Comparison of ENCODE assay signal across 7 cellular contexts in the genomic region with DNA sequence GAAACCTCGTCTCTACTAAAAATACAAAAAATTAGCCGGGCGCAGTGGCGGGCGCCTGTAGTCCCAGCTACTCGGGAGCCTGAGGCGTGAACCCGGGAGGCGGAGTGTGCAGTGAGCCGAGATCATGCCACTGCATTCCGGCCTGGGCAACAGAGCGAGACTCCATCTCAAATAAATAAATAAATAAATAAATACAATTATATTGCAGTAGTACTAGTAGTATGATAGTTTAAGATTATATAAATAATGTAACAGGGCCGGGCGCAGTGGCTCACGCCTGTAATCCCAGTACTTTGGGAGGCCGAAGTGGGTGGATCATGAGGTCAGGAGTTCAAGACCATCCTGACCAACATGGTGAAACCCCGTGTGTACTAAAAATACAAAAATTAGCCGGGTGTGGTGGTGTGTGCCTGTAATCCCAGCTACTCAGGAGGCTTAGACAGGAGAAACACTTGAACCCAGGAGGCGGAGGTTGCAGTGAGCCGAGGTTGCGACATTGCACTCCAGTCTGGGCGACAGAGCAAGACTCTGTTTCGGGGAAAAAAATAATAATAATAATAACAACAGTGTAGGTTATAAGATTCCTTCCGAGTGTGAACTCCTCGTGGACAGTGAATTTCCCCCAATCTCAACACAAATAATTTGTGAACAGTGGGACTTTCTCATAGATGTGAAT. TPM values are rescaled to one million over a fixed set of nuclear protein-coding genes. Genes with fewer than 3 reads are reported as not detected.
DNase-seq lines count a peak whose midpoint lies in the region; TF ChIP-seq lines count a peak whose summit lies in the region.
"Not testable (repeated sequence)": the region's sequence is repeated elsewhere in the genome, so short reads cannot be mapped to it uniquely, and the experiment has no call there.

No MANE protein-coding gene starts in this region.

- H3K27ac Mint-ChIP-seq in CD8-positive, alpha-beta memory T cell = not testable (repeated sequence)

- POLR2A ChIA-PET in CD8-positive, alpha-beta memory T cell (lab: Charles Lee) = interaction anchor here (0.5 kb wide), 1 partner anchor 43 kb away, joined by 10 read pairs; no protein-coding TSS in a partner anchor

- not testable (repeated sequence) for H3K9me3 ChIP-seq in CD8-positive, alpha-beta memory T cell (ENCODE audit: low read length); Karpas-422 (ENCODE audit: low read length); SK-N-MC (ENCODE audit: low read depth, low read length); mammary epithelial cell (replicated peaks; ENCODE audit: insufficient read depth, low read length); iPS-18a (ENCODE audit: control insufficient read depth, low read depth, low read length); neuron (ENCODE audit: low read length); subcutaneous abdominal adipose tissue (ENCODE audit: control insufficient read depth in 5 of 5, low read length in 5 of 5)

- not testable (repeated sequence) for H3K36me3 ChIP-seq in CD8-positive, alpha-beta memory T cell (ENCODE audit: insufficient read depth, low read length); Karpas-422 (ENCODE audit: insufficient read depth, low read length); SK-N-MC (ENCODE audit: insufficient read depth, low read length); mammary epithelial cell (ENCODE audit: insufficient read depth, low read length); iPS-18a (ENCODE audit: control insufficient read depth, low read depth, low read length); neuron (ENCODE audit: insufficient read depth, low read length); subcutaneous abdominal adipose tissue (ENCODE audit: control insufficient read depth in 5 of 5, insufficient read depth in 5 of 5, low read length in 5 of 5)

- not testable (repeated sequence) for DNase-seq in CD8-positive, alpha-beta memory T cell; Karpas-422; SK-N-MC (ENCODE audit: low read depth, low spot score); mammary epithelial cell

- WGBS in mammary epithelial cell (ENCODE audit: low coverage, missing lambda C conversion rate) = 94% methylated on average over 25 of the region's 25 CpGs

- H3K9me2 ChIP-seq in Karpas-422 (replicated peaks; ENCODE audit: insufficient read depth, low read length) = not testable (repeated sequence)

- CTCF ChIA-PET in CD8-positive, alpha-beta memory T cell (lab: Charles Lee) = interaction anchor here (1.2 kb wide), 1 partner anchor 24 kb away, joined by 3 read pairs; no protein-coding TSS in a partner anchor
- CTCF ChIA-PET in mammary epithelial cell (lab: Charles Lee; ENCODE audit: low non-redundant PET) = not testable (repeated sequence)

- H3K36me3 Mint-ChIP-seq in CD8-positive, alpha-beta memory T cell = not testable (repeated sequence)

- intact Hi-C loops in mammary epithelial cell (cut with micrococcal nuclease) = not testable (repeated sequence)

- H3K9me3 Mint-ChIP-seq in CD8-positive, alpha-beta memory T cell = not testable (repeated sequence)

- H4K20me1 ChIP-seq in Karpas-422 (ENCODE audit: insufficient read depth, low read depth, low read length); mammary epithelial cell (ENCODE audit: insufficient read depth, low read length): not testable (repeated sequence)

- peak overlapping the region; percentile 61; the same call in 1 of the 2 replicates for H2AFZ ChIP-seq in Karpas-422 (ENCODE audit: low read length)
- peak overlapping the region; percentile 98 for H2AFZ ChIP-seq in mammary epithelial cell (ENCODE audit: low read depth, low read length)
- H2AFZ ChIP-seq in neuron (ENCODE audit: low read depth, low read length) = peak overlapping the region; percentile 83

- H3K4me2 ChIP-seq in Karpas-422 (ENCODE audit: low read depth, low read length, poor library complexity, severe bottlenecking) = peak overlapping the region; percentile 87
- H3K4me2 ChIP-seq in mammary epithelial cell (ENCODE audit: insufficient read depth, low read depth, low read length) = peak overlapping the region; percentile 83

- BruUV-seq in mammary epithelial cell (replicated peaks; lab: Mats Ljungman, UMichigan) = not testable (repeated sequence)

- not testable (repeated sequence) for H3K27me3 ChIP-seq in CD8-positive, alpha-beta memory T cell (ENCODE audit: insufficient read depth, low read length, poor library complexity, severe bottlenecking); Karpas-422 (ENCODE audit: low read length); mammary epithelial cell (ENCODE audit: insufficient read depth, low read length); iPS-18a (ENCODE audit: control insufficient read depth, insufficient read depth, low read length); neuron (ENCODE audit: insufficient read depth, low read length); subcutaneous abdominal adipose tissue (ENCODE audit: control insufficient read depth in 5 of 5, insufficient read depth in 4 of 5, low read length in 5 of 5)

- H3K4me3 ChIP-seq in CD8-positive, alpha-beta memory T cell (ENCODE audit: low read length) = peak overlapping the region; percentile 72
- H3K4me3 ChIP-seq in Karpas-422 (ENCODE audit: low read length) = peak overlapping the region; percentile 72; the same call in 1 of the 2 replicates
- H3K4me3 ChIP-seq in SK-N-MC = peak overlapping the region; percentile 93
- H3K4me3 ChIP-seq in mammary epithelial cell (replicated peaks in 1 of 3; ENCODE audit: insufficient read depth in 1 of 3, low read depth in 2 of 3, low read length in 3 of 3) = not testable (repeated sequence)
- peak overlapping the region; percentile 97 for H3K4me3 ChIP-seq in iPS-18a (ENCODE audit: low read length)
- H3K4me3 ChIP-seq in neuron (ENCODE audit: low read length) = peak overlapping the region; percentile 69
- H3K4me3 ChIP-seq in subcutaneous abdominal adipose tissue (ENCODE audit: low read depth in 1 of 5, low read length in 5 of 5) = peak overlapping the region in 1 of 5 donors; percentile 85

- peak overlapping the region; percentile 83; the same call in 1 of the 2 replicates for H3K9ac ChIP-seq in Karpas-422 (ENCODE audit: low read length)
- peak overlapping the region; percentile 90 for H3K9ac ChIP-seq in SK-N-MC (ENCODE audit: insufficient read length)
- peak overlapping the region; percentile 76 for H3K9ac ChIP-seq in mammary epithelial cell (ENCODE audit: insufficient read depth, low read length)
- H3K9ac ChIP-seq in iPS-18a (ENCODE audit: low read length); subcutaneous abdominal adipose tissue (ENCODE audit: low read length in 5 of 5): not testable (repeated sequence)

- H3K4me3 Mint-ChIP-seq in CD8-positive, alpha-beta memory T cell = peak overlapping the region in 1 of 7 donors; percentile 17

- dilution Hi-C loops in mammary epithelial cell (cut with HindIII; ENCODE audit: low sequenced_read_pairs) = not testable (repeated sequence)

- H3K79me2 ChIP-seq in Karpas-422 (ENCODE audit: low read length) (peaks cover 20% of the 10 kb centered on the region), mammary epithelial cell (ENCODE audit: insufficient read depth, low read length) (peaks cover 21% of the 10 kb centered on the region)

- peaks cover 21 to 32% (median 23%) of the 10 kb centered on the region in 3 donors for H3K4me1 Mint-ChIP-seq in CD8-positive, alpha-beta memory T cell

- H3K27ac ChIP-seq in CD8-positive, alpha-beta memory T cell (ENCODE audit: low read depth, low read length) = peak overlapping the region; percentile 98
- not testable (repeated sequence) for H3K27ac ChIP-seq in Karpas-422 (ENCODE audit: low read length); SK-N-MC; mammary epithelial cell (ENCODE audit: insufficient read depth, low read depth, low read length); iPS-18a (ENCODE audit: low read length)
- H3K27ac ChIP-seq in subcutaneous abdominal adipose tissue (ENCODE audit: low read depth, low read length) = peak overlapping the region; percentile 98

- H3K4me1 ChIP-seq in CD8-positive, alpha-beta memory T cell (ENCODE audit: insufficient read depth, low read length) = peaks cover 29% of the 10 kb centered on the region
- peaks cover 29% of the 10 kb centered on the region for H3K4me1 ChIP-seq in Karpas-422 (ENCODE audit: low read length)
- peaks cover 29% of the 10 kb centered on the region for H3K4me1 ChIP-seq in mammary epithelial cell (ENCODE audit: insufficient read depth, low read length)
- H3K4me1 ChIP-seq in iPS-18a (ENCODE audit: control insufficient read depth, low read depth, low read length) = not testable (repeated sequence)
- peaks cover 23% of the 10 kb centered on the region for H3K4me1 ChIP-seq in neuron (ENCODE audit: insufficient read depth, low read length)
- H3K4me1 ChIP-seq in subcutaneous abdominal adipose tissue (ENCODE audit: control insufficient read depth in 5 of 5, insufficient read depth in 5 of 5, low read length in 5 of 5) = peaks cover 12 to 32% (median 28%) of the 10 kb centered on the region in 5 donors

- H3K27me3 Mint-ChIP-seq in CD8-positive, alpha-beta memory T cell = not testable (repeated sequence)

- in situ Hi-C loops in mammary epithelial cell (cut with MboI; ENCODE audit: low sequenced_read_pairs in 2 of 2) = not testable (repeated sequence)

- not testable (repeated sequence) for TF ChIP-seq CTCF in mammary epithelial cell (conservative IDR thresholded peaks at IDR 0.05 in 1 of 2, IDR thresholded peaks at IDR 0.05 in 1 of 2; ENCODE audit: extremely low read depth in 1 of 2, insufficient read depth in 1 of 2, low read depth in 1 of 2, low read length in 2 of 2)

RNA-seq across cellular contexts. Expression of a gene that starts 2.0 kb away (rescaled TPM):
- total RNA-seq in CD8-positive, alpha-beta memory T cell = 10 to 100 TPM; 53.9 to 60.4 TPM
- polyA plus RNA-seq in CD8-positive, alpha-beta memory T cell = 2.7 TPM
- total RNA-seq in Karpas-422 (2014; rRNA removed; shearing (Covaris generic); ENCODE audit: low replicate concordance) = 25.0 and 30.6 TPM in 2 replicates
- total RNA-seq in mammary epithelial cell = 10 to 100 TPM; 37.0 to 91.0 TPM
- polyA plus RNA-seq in mammary epithelial cell = 19.4 TPM
- 24.7 TPM for polyA minus RNA-seq in mammary epithelial cell

RNA-seq across cellular contexts. Expression of a gene that starts 12.1 kb away (rescaled TPM):
- total RNA-seq in CD8-positive, alpha-beta memory T cell = 10 to 100 TPM; 58.7 to 64.7 TPM
- 5.1 TPM for polyA plus RNA-seq in CD8-positive, alpha-beta memory T cell
- 36.4 and 53.6 TPM in 2 replicates for total RNA-seq in Karpas-422 (2014; rRNA removed; shearing (Covaris generic); ENCODE audit: low replicate concordance)
- total RNA-seq in mammary epithelial cell = 100 to 1,000 TPM; 101 to 139 TPM
- polyA plus RNA-seq in mammary epithelial cell = 86.1 TPM
- 36.6 TPM for polyA minus RNA-seq in mammary epithelial cell

RNA-seq across cellular contexts. Expression of a gene that starts 24.7 kb away (rescaled TPM):
- total RNA-seq in CD8-positive, alpha-beta memory T cell = 10 to 100 TPM; 52.9 to 53.5 TPM
- 23.8 TPM for polyA plus RNA-seq in CD8-positive, alpha-beta memory T cell
- total RNA-seq in Karpas-422 (2014; rRNA removed; shearing (Covaris generic); ENCODE audit: low replicate concordance) = 17.7 and 29.3 TPM in 2 replicates
- 10 to 100 TPM; 29.3 to 61.9 TPM for total RNA-seq in mammary epithelial cell
- polyA plus RNA-seq in mammary epithelial cell = 42.9 TPM
- polyA minus RNA-seq in mammary epithelial cell = 52.4 TPM

RNA-seq across cellular contexts. Expression of a gene that starts 34.9 kb away (rescaled TPM):
- 1 to 10 TPM in 1 of 2 experiments, under 1 TPM in 1; 0.73 to 1.0 TPM for total RNA-seq in CD8-positive, alpha-beta memory T cell
- 0.64 TPM for polyA plus RNA-seq in CD8-positive, alpha-beta memory T cell
- 0.25 and 1.2 TPM in 2 replicates for total RNA-seq in Karpas-422 (2014; rRNA removed; shearing (Covaris generic); ENCODE audit: low replicate concordance)
- 1 to 10 TPM; 1.0 to 1.7 TPM for total RNA-seq in mammary epithelial cell
- 2.2 TPM for polyA plus RNA-seq in mammary epithelial cell
- 1.7 TPM for polyA minus RNA-seq in mammary epithelial cell

RNA-seq across cellular contexts. Expression of a gene that starts 35.4 kb away (rescaled TPM):
- total RNA-seq in CD8-positive, alpha-beta memory T cell = 10 to 100 TPM; 48.1 to 48.9 TPM
- 36.9 TPM for polyA plus RNA-seq in CD8-positive, alpha-beta memory T cell
- total RNA-seq in Karpas-422 (2014; rRNA removed; shearing (Covaris generic); ENCODE audit: low replicate concordance) = 66.2 and 102 TPM in 2 replicates
- total RNA-seq in mammary epithelial cell = 10 to 100 TPM; 32.7 to 57.9 TPM
- polyA plus RNA-seq in mammary epithelial cell = 80.7 TPM
- polyA minus RNA-seq in mammary epithelial cell = 77.2 TPM
